In the genomic region with DNA sequence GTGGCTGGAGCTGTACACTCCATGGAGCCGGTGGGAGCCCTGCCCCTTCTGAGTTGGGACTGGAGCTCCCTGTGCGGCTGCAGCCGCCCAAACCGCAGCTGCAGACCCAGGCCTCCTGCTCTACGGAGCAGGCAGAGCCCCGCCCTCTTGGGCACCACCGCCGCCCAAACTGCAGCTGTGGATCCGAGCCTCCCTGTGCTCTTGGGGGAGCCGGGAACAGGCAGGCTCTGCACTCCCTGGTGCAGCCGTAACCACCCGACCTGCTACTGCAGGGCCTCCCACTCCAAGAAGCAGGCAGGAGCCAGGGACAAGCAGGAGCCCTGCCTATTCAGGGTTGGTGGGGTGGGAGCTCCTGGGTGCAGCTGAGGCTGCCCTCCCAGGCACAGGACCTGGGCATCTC, we compare ENCODE assay signal across 24 cellular contexts.
"Had no signal": no experiment of that assay in that cellular context is flagged by ENCODE, and none has a peak within 500 bp of the region (broad histone marks: within the 10 kb centered on the region; RNA-seq: fewer than 3 reads in every experiment).

No MANE protein-coding gene starts in this region.

- H3K4me2 ChIP-seq: hepatocyte had no signal

- H3K4me1 ChIP-seq: colonic mucosa, esophagus squamous epithelium, gastrocnemius medialis, heart left ventricle, left lung, lower lobe of right lung had no signal

- H3K4me1 Mint-ChIP-seq: mesothelial cell of epicardium had no signal

- H3K27ac Mint-ChIP-seq: dendritic cell treated with granulocyte-macrophage colony-stimulating factor and Interleukin-4, amounts not matched to agents 40 ng/mL and 50 ng/mL, for 4 days; effector memory CD8-positive, alpha-beta T cell; endodermal cell; mesothelial cell of epicardium; naive B cell had no signal

- H3K9me3 Mint-ChIP-seq: dendritic cell treated with granulocyte-macrophage colony-stimulating factor and Interleukin-4, amounts not matched to agents 40 ng/mL and 50 ng/mL, for 4 days; effector memory CD8-positive, alpha-beta T cell had no signal

- H3K4me3 Mint-ChIP-seq: dendritic cell treated with granulocyte-macrophage colony-stimulating factor and Interleukin-4, amounts not matched to agents 40 ng/mL and 50 ng/mL, for 4 days; effector memory CD8-positive, alpha-beta T cell; endodermal cell; mesothelial cell of epicardium; naive B cell had no signal

- H3K27ac ChIP-seq: colonic mucosa, epithelial cell of prostate, esophagus squamous epithelium, gastrocnemius medialis, heart left ventricle, hepatocyte, left lung, lower lobe of right lung had no signal

- H3K79me2 ChIP-seq: hepatocyte had no signal

- DNase-seq: colonic mucosa; cortex of kidney; effector CD8-positive, alpha-beta T cell; effector memory CD8-positive, alpha-beta T cell; endodermal cell; erythroblast; esophagus squamous epithelium; foreskin fibroblast; foreskin melanocyte; gastrocnemius medialis; glutamatergic neuron; heart left ventricle; left cardiac atrium; left lung; left ventricle myocardium superior; lower lobe of right lung; mesenchymal stem cell; mucosa of descending colon; naive B cell had no signal

- ATAC-seq: effector memory CD8-positive, alpha-beta T cell; esophagus mucosa; gastrocnemius medialis; heart left ventricle; left cardiac atrium; left lung; left ventricle myocardium superior; lower lobe of right lung; mucosa of descending colon had no signal

- H3K36me3 Mint-ChIP-seq: naive B cell had no signal

- H2AFZ ChIP-seq: hepatocyte had no signal

- H3K4me3 ChIP-seq: colonic mucosa, esophagus squamous epithelium, gastrocnemius medialis, heart left ventricle, hepatocyte, left lung, lower lobe of right lung, mucosa of descending colon had no signal

- H3K9me3 ChIP-seq: colonic mucosa, gastrocnemius medialis, left lung, lower lobe of right lung, mucosa of descending colon had no signal

- H3K27me3 ChIP-seq: colonic mucosa, esophagus squamous epithelium, gastrocnemius medialis, hepatocyte, left lung had no signal

- H3K36me3 ChIP-seq: colonic mucosa, esophagus squamous epithelium, gastrocnemius medialis, heart left ventricle, left lung, lower lobe of right lung had no signal
